In the genomic region with DNA sequence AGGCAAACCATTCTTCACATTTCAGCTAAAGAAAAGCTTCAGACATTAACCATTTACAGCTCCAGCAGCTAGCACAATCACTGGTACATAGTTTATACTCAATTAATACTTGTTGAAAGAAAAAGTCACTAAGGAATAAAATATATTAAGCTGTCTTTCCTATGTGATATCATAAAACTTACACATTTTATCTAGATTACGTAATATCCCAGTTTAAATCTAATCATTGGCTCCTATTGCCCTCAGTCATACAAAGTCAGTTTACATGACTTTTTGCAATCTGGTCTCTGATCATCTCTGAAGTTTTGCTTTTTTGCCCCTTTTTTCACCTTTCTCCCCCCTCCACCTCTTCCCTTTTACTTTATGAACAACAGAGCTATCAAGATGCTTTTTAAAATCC, we compare ENCODE assay signal across 18 cellular contexts. TPM values are rescaled to one million over a fixed set of nuclear protein-coding genes. Genes with fewer than 3 reads are reported as not detected.
DNase-seq lines count a peak whose midpoint lies in the region; ATAC-seq and TF ChIP-seq lines count a peak whose summit lies in the region.
"Had no signal": no experiment of that assay in that cellular context is flagged by ENCODE, and none has a peak within 500 bp of the region (broad histone marks: within the 10 kb centered on the region; RNA-seq: fewer than 3 reads in every experiment).

No MANE protein-coding gene starts in this region.

- WGBS in IMR-90 (ENCODE audit: extremely low coverage in 2 of 2, insufficient read length in 1 of 2), 2 experiments: no CpG with 5 or more reads among the region's 1 CpG
- 91% methylated on average over 1 of the region's 1 CpG for WGBS in mesenchymal stem cell

- H3K9me1 ChIP-seq in IMR-90 (ENCODE audit: insufficient read depth, low read length): no peaks in the 10 kb centered on the region

- H2AK9ac ChIP-seq in IMR-90 (replicated peaks; ENCODE audit: low read depth, low read length, poor library complexity): no peak overlapping the region

- H4K5ac ChIP-seq in IMR-90 (ENCODE audit: low read depth, low read length): no peak overlapping the region

- DNase-seq in IMR-90 (no peak), SK-N-MC (ENCODE audit: low read depth, low spot score) (no peak), mesenchymal stem cell (no peak), nephron progenitor cell (no peak), activated T-cell treated with anti-CD3 and anti-CD28 coated beads for 4 hours (no peak)
- no peak for DNase-seq in stimulated activated naive CD4-positive, alpha-beta T cell (lab: John Stamatoyannopoulos, UW)
- DNase-seq: ACHN; BE2C; C1 segment of cervical spinal cord; Caco-2; CD4-positive, CD25-positive, alpha-beta regulatory T cell; CD8-positive, alpha-beta memory T cell; DMS153; DMS79; GDM1; GM23248 had no signal

- peaks cover 18% of the 10 kb centered on the region for H3K4me1 Mint-ChIP-seq in nephron progenitor cell
- H3K4me1 Mint-ChIP-seq: CD8-positive, alpha-beta memory T cell had no signal

- H4K91ac ChIP-seq in IMR-90 (ENCODE audit: insufficient read depth, low read depth, low read length): no peak overlapping the region
- no peak overlapping the region for H4K91ac ChIP-seq in mesenchymal stem cell (ENCODE audit: low read length)

- H3K27me3 Mint-ChIP-seq in nephron progenitor cell (ENCODE audit: low read depth, poor library complexity): peaks cover 6% of the 10 kb centered on the region
- H3K27me3 Mint-ChIP-seq: CD8-positive, alpha-beta memory T cell had no signal

- no peak overlapping the region for H3K4me3 ChIP-seq in IMR-90 (ENCODE audit: insufficient read depth, low read depth, low read length)
- no peak overlapping the region for H3K4me3 ChIP-seq in SK-N-MC
- H3K4me3 ChIP-seq in mesenchymal stem cell (ENCODE audit: insufficient read depth in 1 of 2, low read depth in 1 of 2, low read length in 2 of 2): no peak overlapping the region
- H3K4me3 ChIP-seq: GM23248, HAP-1 had no signal

- H3K4me2 ChIP-seq in IMR-90 (ENCODE audit: low read depth, low read length) (no peak overlapping the region), mesenchymal stem cell (ENCODE audit: low read length, poor library complexity, severe bottlenecking) (no peak overlapping the region)

- no peak overlapping the region for H3K4ac ChIP-seq in IMR-90 (ENCODE audit: low read depth, low read length)
- no peak overlapping the region for H3K4ac ChIP-seq in mesenchymal stem cell (ENCODE audit: low read depth in 1 of 2, low read length in 2 of 2)

- peaks cover 7% of the 10 kb centered on the region for H3K9me3 Mint-ChIP-seq in nephron progenitor cell
- H3K9me3 Mint-ChIP-seq: CD8-positive, alpha-beta memory T cell had no signal

- H3K27ac Mint-ChIP-seq in nephron progenitor cell: peak overlapping the region; percentile 83

- BruUV-seq in IMR-90 (replicated peaks; lab: Mats Ljungman, UMichigan): no TSS peak

- H3K27ac ChIP-seq in IMR-90 (ENCODE audit: insufficient read depth, low read length) (no peak overlapping the region), SK-N-MC (peak overlapping the region; percentile 70), mesenchymal stem cell (ENCODE audit: low read length, poor library complexity, severe bottlenecking) (no peak overlapping the region)
- H3K27ac ChIP-seq: GM23248 had no signal

- H3K18ac ChIP-seq in IMR-90 (ENCODE audit: low read depth, low read length): no peak overlapping the region
- H3K18ac ChIP-seq in mesenchymal stem cell (ENCODE audit: low read depth in 1 of 2, low read length in 2 of 2): no peak overlapping the region

- H3K9me3 ChIP-seq in IMR-90 (ENCODE audit: control insufficient read depth, insufficient read depth, low read length) (no peaks in the 10 kb centered on the region), SK-N-MC (ENCODE audit: low read depth, low read length) (no peaks in the 10 kb centered on the region), mesenchymal stem cell (ENCODE audit: control insufficient read depth, low read length) (no peaks in the 10 kb centered on the region)
- H3K9me3 ChIP-seq: BE2C, Caco-2, HAP-1 had no signal

- H2BK120ac ChIP-seq in IMR-90 (ENCODE audit: low read depth, low read length): no peak overlapping the region
- no peak overlapping the region for H2BK120ac ChIP-seq in mesenchymal stem cell (ENCODE audit: low read depth, low read length)

- H3K23ac ChIP-seq in IMR-90 (ENCODE audit: low read depth, low read length) (no peak overlapping the region), mesenchymal stem cell (ENCODE audit: low read length in 2 of 2) (no peak overlapping the region)

- H3K79me1 ChIP-seq in IMR-90 (ENCODE audit: low read depth in 1 of 2, low read length in 2 of 2) (no peaks in the 10 kb centered on the region), mesenchymal stem cell (replicated peaks; ENCODE audit: low read length, poor library complexity, severe bottlenecking) (no peaks in the 10 kb centered on the region)

- H3K36me3 Mint-ChIP-seq in nephron progenitor cell (ENCODE audit: low read depth): no peaks in the 10 kb centered on the region
- H3K36me3 Mint-ChIP-seq: CD4-positive, CD25-positive, alpha-beta regulatory T cell; CD8-positive, alpha-beta memory T cell had no signal

- H2BK5ac ChIP-seq in IMR-90 (ENCODE audit: low read depth, low read length, poor library complexity, severe bottlenecking) (no peak overlapping the region), mesenchymal stem cell (ENCODE audit: low read depth, low read length, poor library complexity, severe bottlenecking) (no peak overlapping the region)

- no peaks in the 10 kb centered on the region for H4K20me1 ChIP-seq in IMR-90 (ENCODE audit: insufficient read depth, low read length)

- H2BK20ac ChIP-seq in IMR-90 (ENCODE audit: low read depth, low read length): no peak overlapping the region

- H3K36me3 ChIP-seq in IMR-90 (ENCODE audit: control insufficient read depth, insufficient read depth, low read length) (no peaks in the 10 kb centered on the region), SK-N-MC (ENCODE audit: insufficient read depth, low read length) (no peaks in the 10 kb centered on the region), mesenchymal stem cell (ENCODE audit: control insufficient read depth in 1 of 2, insufficient read depth in 2 of 2, low read depth in 1 of 2, low read length in 2 of 2) (no peaks in the 10 kb centered on the region)
- H3K36me3 ChIP-seq: BE2C, HAP-1 had no signal

- no peak overlapping the region for H2BK12ac ChIP-seq in mesenchymal stem cell (ENCODE audit: low read length in 2 of 2)

- ATAC-seq in IMR-90 (ENCODE audit: low read depth) (no peak), HG03571 (IDR thresholded peaks at IDR 0.05; ENCODE audit: unreplicated experiment) (no peak)

- no peak for TF ChIP-seq RAD21 in IMR-90 (IDR thresholded peaks at IDR 0.05; ENCODE audit: low read length)

- H3K14ac ChIP-seq in IMR-90 (replicated peaks; ENCODE audit: low read depth, low read length): no peak overlapping the region
- no peak overlapping the region for H3K14ac ChIP-seq in mesenchymal stem cell (ENCODE audit: low read length in 2 of 2)

- no peak overlapping the region for H2BK15ac ChIP-seq in IMR-90 (ENCODE audit: low read depth, low read length)
- H2BK15ac ChIP-seq in mesenchymal stem cell (ENCODE audit: low read depth, poor library complexity, severe bottlenecking): no peak overlapping the region

- H2AK5ac ChIP-seq in IMR-90 (ENCODE audit: low read depth, low read length): no peak overlapping the region
- no peak overlapping the region for H2AK5ac ChIP-seq in mesenchymal stem cell (ENCODE audit: low read length, severe bottlenecking)

- TF ChIP-seq CTCF in IMR-90 (conservative IDR thresholded peaks at IDR 0.05; ENCODE audit: low read depth, low read length): no peak
- no peak for TF ChIP-seq CTCF in nephron progenitor cell (IDR thresholded peaks at IDR 0.05)

- CTCF ChIA-PET in IMR-90 (lab: Yijun Ruan, JAX): interaction anchor here (1.0 kb wide), 1 partner anchor 8 kb away, joined by 4 read pairs; the partner anchor contains the start of gene PRRC2C

- POLR2A ChIA-PET in IMR-90 (lab: Charles Lee; ENCODE audit: unreplicated experiment): no interaction called here

- no peak overlapping the region for H3K56ac ChIP-seq in IMR-90 (ENCODE audit: extremely low read depth, insufficient read depth, low read length)

- intact Hi-C loops in IMR-90 (cut with micrococcal nuclease): no loop called here

- H3K4me3 Mint-ChIP-seq in nephron progenitor cell: no peak overlapping the region
- H3K4me3 Mint-ChIP-seq: CD4-positive, CD25-positive, alpha-beta regulatory T cell; CD8-positive, alpha-beta memory T cell had no signal

- H3K27me3 ChIP-seq in IMR-90 (ENCODE audit: control insufficient read depth, insufficient read depth, low read length): no peaks in the 10 kb centered on the region
- H3K27me3 ChIP-seq in mesenchymal stem cell (ENCODE audit: control insufficient read depth in 1 of 2, insufficient read depth in 1 of 2, low read length in 2 of 2): no peaks in the 10 kb centered on the region
- H3K27me3 ChIP-seq: BE2C had no signal

- no peak overlapping the region for H4K8ac ChIP-seq in IMR-90 (ENCODE audit: low read depth in 2 of 2, low read length in 2 of 2)
- no peak overlapping the region for H4K8ac ChIP-seq in mesenchymal stem cell (ENCODE audit: low read length)

- no peak overlapping the region for H3K9ac ChIP-seq in IMR-90 (ENCODE audit: low read depth, low read length)
- H3K9ac ChIP-seq in SK-N-MC (ENCODE audit: insufficient read length): no peak overlapping the region
- H3K9ac ChIP-seq in mesenchymal stem cell (ENCODE audit: low read length): peak overlapping the region; percentile 16
- H3K9ac ChIP-seq: GM23248 had no signal

- H3K4me1 ChIP-seq in IMR-90 (ENCODE audit: control insufficient read depth, insufficient read depth, low read length): no peaks in the 10 kb centered on the region
- peaks cover 3% of the 10 kb centered on the region for H3K4me1 ChIP-seq in mesenchymal stem cell (ENCODE audit: control insufficient read depth, insufficient read depth, low read depth, low read length)
- H3K4me1 ChIP-seq: BE2C, HAP-1 had no signal

- TF ChIP-seq POLR2A in IMR-90 (IDR thresholded peaks at IDR 0.05; ENCODE audit: low read depth, low read length): no peak

- in situ Hi-C loops in IMR-90 (cut with MboI; ENCODE audit: low sequenced_read_pairs): no loop called here

- H2AFZ ChIP-seq in IMR-90 (replicated peaks; ENCODE audit: low read length, poor library complexity) (no peak overlapping the region), mesenchymal stem cell (ENCODE audit: low read depth, low read length) (no peak overlapping the region)
- H2AFZ ChIP-seq: GM23248 had no signal

- dilution Hi-C loops in IMR-90 (cut with HindIII; ENCODE audit: low sequenced_read_pairs, unreplicated experiment): no loop called here

TF ChIP-seq in IMR-90, 13 proteins besides CTCF, POLR2A, EP300 and RAD21:
- TF ChIP-seq MAZ (IDR thresholded peaks at IDR 0.05; ENCODE audit: borderline replicate concordance, low read depth, low read length) (no peak), CEBPB (IDR thresholded peaks at IDR 0.05; ENCODE audit: low read depth, low read length) (peak; percentile 79)

RNA-seq across cellular contexts. Expression of gene PRRC2C, which starts 8.5 kb away (rescaled TPM):
- total RNA-seq in IMR-90 (2012; rRNA removed): 58.3 and 66.4 TPM in 2 replicates
- 46.4 and 54.0 TPM in 2 replicates for polyA plus RNA-seq in IMR-90 (2012; rRNA removed)
- polyA plus RNA-seq in IMR-90 (2012; cell fraction: cytosol; rRNA removed): 14.8 and 17.9 TPM in 2 replicates
- polyA plus RNA-seq in IMR-90 (2012; cell fraction: nucleus; rRNA removed; ENCODE audit: low replicate concordance): 16.0 and 73.3 TPM in 2 replicates
- 83.1 TPM for polyA plus RNA-seq in mesenchymal stem cell (2013, experiment 1 of 2)
- polyA plus RNA-seq in mesenchymal stem cell (2013, experiment 2 of 2): 74.6 TPM
